1 cellular context compared by ENCODE assay signal in genomic region chr2:221997683-221998082, GRCh38.
TF ChIP-seq lines count a peak whose summit lies in the region.

No MANE protein-coding gene starts in this region.

TF ChIP-seq in HCT116, 20 proteins besides CTCF, POLR2A, EP300 and RAD21 (continued from another document):
- TF ChIP-seq REST (IDR thresholded peaks at IDR 0.05; ENCODE audit: low read depth), result no peak
- no peak for TF ChIP-seq SRF (IDR thresholded peaks at IDR 0.05; ENCODE audit: low read depth)
- TF ChIP-seq MAX (IDR thresholded peaks at IDR 0.05), result no peak
